ENCODE assay signal across 13 cellular contexts in the genomic region with DNA sequence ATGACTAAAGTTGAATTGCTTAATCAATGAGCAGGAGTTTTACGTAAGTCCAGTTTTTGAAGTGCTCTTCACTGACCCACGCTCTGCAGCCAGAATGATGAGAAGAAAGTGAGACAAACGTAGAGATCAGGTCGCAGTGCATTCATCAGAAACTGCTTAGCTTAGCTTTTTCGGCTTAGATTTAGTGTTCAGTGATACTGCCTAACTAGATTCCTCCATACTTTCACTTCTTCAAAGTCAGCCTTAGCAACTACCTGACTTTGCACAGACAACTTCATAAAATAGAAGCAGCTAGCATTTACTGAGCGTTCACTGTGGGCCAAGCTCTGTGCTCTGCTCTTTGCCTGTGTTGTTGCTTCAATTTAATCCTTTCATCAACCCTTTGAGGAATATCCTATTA.
"Had no signal": no experiment of that assay in that cellular context is flagged by ENCODE, and none has a peak within 500 bp of the region (broad histone marks: within the 10 kb centered on the region; RNA-seq: fewer than 3 reads in every experiment).

No MANE protein-coding gene starts in this region.

- H3K4me3 ChIP-seq: breast epithelium, testis had no signal

- DNase-seq: activated CD4-positive, alpha-beta T cell treated with anti-CD3 and anti-CD28 coated beads, Interleukin-2, amount 50 U/mL, for 4 hours; activated CD8-positive, alpha-beta memory T cell treated with anti-CD3 and anti-CD28 coated beads, Interleukin-2, amount 10 ng/mL, durations not matched to agents 7 days and 5 days; activated gamma-delta T cell; activated T-cell treated with anti-CD3 and anti-CD28 coated beads, Interleukin-2, amount 50 U/mL, for 24 hours; amygdala; dermis blood vessel endothelial cell; hippocampal formation; stimulated activated CD4-positive, alpha-beta T cell treated with anti-CD3 and anti-CD28 coated beads, Interleukin-4, amount 100 ng/mL, for 1 hour; stimulated activated CD8-positive, alpha-beta memory T cell treated with anti-CD3 and anti-CD28 coated beads, Interleukin-4, amount 100 ng/mL, for 48 hours; stimulated activated naive CD8-positive, alpha-beta T cell treated with anti-CD3 and anti-CD28 coated beads, Interleukin-15, amount 100 ng/mL, for 72 hours; testis had no signal

- H3K9me3 ChIP-seq: breast epithelium, testis had no signal

- H3K27me3 ChIP-seq: breast epithelium, testis had no signal

- H3K27ac ChIP-seq: breast epithelium, testis had no signal

- H3K36me3 ChIP-seq: breast epithelium had no signal

- H3K4me1 ChIP-seq: breast epithelium, testis had no signal

- ATAC-seq: activated CD4-positive, CD25-positive, alpha-beta regulatory T cell treated with anti-CD3 and anti-CD28 coated beads, Interleukin-2, amount 50 U/mL, for 24 hours; activated CD8-positive, alpha-beta memory T cell treated with anti-CD3 and anti-CD28 coated beads, Interleukin-2, amount 10 ng/mL, durations not matched to agents 7 days and 5 days; stimulated activated naive CD8-positive, alpha-beta T cell treated with anti-CD3 and anti-CD28 coated beads, Interleukin-15, amount 100 ng/mL, for 72 hours had no signal
